8 cellular contexts compared by ENCODE assay signal in the genomic region with DNA sequence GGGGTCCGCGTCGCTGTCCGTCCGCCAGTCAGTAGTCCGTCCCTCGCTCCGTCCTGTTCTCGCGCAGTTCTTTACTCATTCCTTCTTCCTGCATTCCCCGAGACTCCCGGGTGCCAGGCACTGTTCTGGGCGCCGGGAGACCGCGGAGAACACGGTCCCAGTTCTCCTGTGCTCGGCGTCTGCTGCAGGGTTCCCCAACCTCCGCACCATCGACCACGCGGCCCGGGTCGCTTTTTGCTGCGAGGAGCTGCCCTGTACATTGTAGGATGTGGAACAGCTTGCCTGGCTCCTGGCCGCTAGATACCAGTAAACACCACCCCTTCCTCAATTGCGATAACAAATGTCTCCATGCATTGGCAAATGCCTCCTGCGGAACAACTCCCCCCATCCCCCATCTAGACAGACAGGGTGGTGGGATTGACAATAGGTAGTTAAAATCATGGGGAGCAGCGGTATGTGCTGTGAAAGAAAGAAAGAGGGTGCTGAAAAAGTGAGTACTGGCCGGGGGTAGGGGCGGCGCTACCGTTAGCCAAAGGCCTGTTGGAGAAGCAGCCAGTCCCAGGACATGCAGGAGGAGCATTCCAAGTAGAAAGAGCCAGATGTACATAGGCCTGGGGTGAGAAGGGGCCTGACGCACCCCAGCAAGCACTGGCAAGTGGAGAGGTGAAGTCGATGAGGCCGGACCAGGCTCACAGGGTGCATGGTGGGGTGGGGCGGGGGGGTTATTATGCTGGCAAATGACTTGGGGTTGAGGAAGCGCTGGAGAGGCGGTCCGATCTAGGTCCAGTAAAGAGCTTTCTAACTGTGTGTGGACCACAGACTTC. TPM values are rescaled to one million over a fixed set of nuclear protein-coding genes. Genes with fewer than 3 reads are reported as not detected.
DNase-seq lines count a peak whose midpoint lies in the region; ATAC-seq lines count a peak whose summit lies in the region.

No MANE protein-coding gene starts in this region.

- H3K36me3 ChIP-seq in SJCRH30 (peaks cover 10% of the 10 kb centered on the region), duodenal mucosa (ENCODE audit: control insufficient read depth in 1 of 2, insufficient read depth in 2 of 2, low read length in 2 of 2) (peaks cover 4 to 8% of the 10 kb centered on the region in 2 donors), muscle layer of duodenum (ENCODE audit: control insufficient read depth in 1 of 2, insufficient read depth in 2 of 2, low read length in 2 of 2) (peaks cover 3 to 5% of the 10 kb centered on the region in 2 donors)

- H3K4me1 Mint-ChIP-seq in activated CD4-positive, alpha-beta T cell treated with anti-CD3 and anti-CD28 coated beads for 36 hours = peaks cover 26% of the 10 kb centered on the region

- DNase-seq in activated CD4-positive, alpha-beta T cell treated with anti-CD3 and anti-CD28 coated beads for 36 hours = peak; percentile 34
- DNase-seq in activated CD4-positive, alpha-beta T cell treated with anti-CD3 and anti-CD28 coated beads for 4 hours = no peak
- no peak for DNase-seq in SJCRH30
- DNase-seq in NCI-H524 treated with DMSO at 0.1 percent for 48 hours (lab: John Stamatoyannopoulos, UW) = no peak
- no peak for DNase-seq in NCI-H2081 treated with DMSO at 0.1 percent for 48 hours (lab: John Stamatoyannopoulos, UW)

- H3K36me3 Mint-ChIP-seq in activated CD4-positive, alpha-beta T cell treated with anti-CD3 and anti-CD28 coated beads for 36 hours (ENCODE audit: low read depth) = peaks cover 46% of the 10 kb centered on the region

- H3K4me3 Mint-ChIP-seq in activated CD4-positive, alpha-beta T cell treated with anti-CD3 and anti-CD28 coated beads for 36 hours = peak overlapping the region; percentile 89

- H3K27ac Mint-ChIP-seq in activated CD4-positive, alpha-beta T cell treated with anti-CD3 and anti-CD28 coated beads for 36 hours = peak overlapping the region; percentile 94

- POLR2A ChIA-PET in activated CD4-positive, alpha-beta T cell treated with anti-CD3 and anti-CD28 coated beads for 36 hours (lab: Charles Lee) = interaction anchor here (0.5 to 1.6 kb wide), 37 partner anchors 10 to 850 kb away, joined by 3 to 19 read pairs (median 4); a partner anchor contains a TSS

- H3K4me3 ChIP-seq in SJCRH30 (peak overlapping the region; percentile 96), duodenal mucosa (ENCODE audit: low read depth in 1 of 2, low read length in 2 of 2) (peak overlapping the region; percentile 83 to 93), muscle layer of duodenum (ENCODE audit: low read depth in 1 of 2, low read length in 2 of 2) (peak overlapping the region; percentile 77 to 89)

- H3K9me3 ChIP-seq in SJCRH30 (replicated peaks) (no peaks in the 10 kb centered on the region), duodenal mucosa (ENCODE audit: control insufficient read depth in 1 of 2, low read length in 2 of 2) (no peaks in the 10 kb centered on the region), muscle layer of duodenum (ENCODE audit: control insufficient read depth in 1 of 2, low read length in 2 of 2) (no peaks in the 10 kb centered on the region)

- H3K27me3 ChIP-seq in SJCRH30 (no peaks in the 10 kb centered on the region), duodenal mucosa (ENCODE audit: control insufficient read depth in 1 of 2, insufficient read depth in 2 of 2, low read length in 2 of 2) (no peaks in the 10 kb centered on the region), muscle layer of duodenum (ENCODE audit: low read depth, low read length) (no peaks in the 10 kb centered on the region)

- no peaks in the 10 kb centered on the region for H3K9me3 Mint-ChIP-seq in activated CD4-positive, alpha-beta T cell treated with anti-CD3 and anti-CD28 coated beads for 36 hours (ENCODE audit: low read depth)

- H3K9ac ChIP-seq in duodenal mucosa (ENCODE audit: low read depth in 1 of 2, low read length in 2 of 2) = peak overlapping the region; percentile 85 to 86

- H3K4me1 ChIP-seq in SJCRH30 (peaks cover 15% of the 10 kb centered on the region), duodenal mucosa (ENCODE audit: control insufficient read depth in 1 of 2, insufficient read depth in 2 of 2, low read length in 2 of 2) (peaks cover 69 to 85% of the 10 kb centered on the region in 2 donors), muscle layer of duodenum (ENCODE audit: control insufficient read depth in 1 of 2, insufficient read depth in 2 of 2, low read length in 2 of 2) (peaks cover 21 to 79% of the 10 kb centered on the region in 2 donors)

- no peaks in the 10 kb centered on the region for H3K27me3 Mint-ChIP-seq in activated CD4-positive, alpha-beta T cell treated with anti-CD3 and anti-CD28 coated beads for 36 hours

- H3K27ac ChIP-seq in SJCRH30 (peak overlapping the region; percentile 44; the same call in 1 of the 2 replicates), duodenal mucosa (ENCODE audit: low read depth, low read length) (peak overlapping the region; percentile 56), muscle layer of duodenum (ENCODE audit: low read length) (peak overlapping the region; percentile 89)

- ATAC-seq in activated CD4-positive, alpha-beta T cell treated with anti-CD3 and anti-CD28 coated beads for 36 hours = no peak
- no peak for ATAC-seq in HG03469 (IDR thresholded peaks at IDR 0.05; ENCODE audit: unreplicated experiment)

- intact Hi-C loops in activated CD4-positive, alpha-beta T cell treated with anti-CD3 and anti-CD28 coated beads for 36 hours (cut with DNase I, micrococcal nuclease) = loop anchor here in 1 of 2 experiments (5.0 kb wide), 1 partner anchor 51 kb away; a partner anchor contains a TSS

- CTCF ChIA-PET in activated CD4-positive, alpha-beta T cell treated with anti-CD3 and anti-CD28 coated beads for 36 hours (lab: Charles Lee) = interaction anchor here (0.6 to 1.8 kb wide), 8 partner anchors 9 to 374 kb away, joined by 3 to 20 read pairs (median 7); a partner anchor contains a TSS

RNA-seq across cellular contexts. Expression of a gene that starts 0.7 kb away (rescaled TPM):
- 10 to 100 TPM; 70.7 to 93.7 TPM for total RNA-seq in activated CD4-positive, alpha-beta T cell treated with anti-CD3 and anti-CD28 coated beads for 36 hours
- total RNA-seq in SJCRH30 (2014; rRNA removed; shearing (Covaris generic)) = 34.5 and 35.9 TPM in 2 replicates

RNA-seq across cellular contexts. Expression of a gene that starts 7.8 kb away (rescaled TPM):
- under 1 TPM in 1 of 2 experiments, not detected in 1; 0.21 TPM for total RNA-seq in activated CD4-positive, alpha-beta T cell treated with anti-CD3 and anti-CD28 coated beads for 36 hours
- total RNA-seq in SJCRH30 (2014; rRNA removed; shearing (Covaris generic)) = 1.0 and 1.4 TPM in 2 replicates

RNA-seq across cellular contexts. Expression of a gene that starts 20.5 kb away (rescaled TPM):
- total RNA-seq in activated CD4-positive, alpha-beta T cell treated with anti-CD3 and anti-CD28 coated beads for 36 hours = 10 to 100 TPM; 64.3 to 71.2 TPM
- total RNA-seq in SJCRH30 (2014; rRNA removed; shearing (Covaris generic)) = 47.1 and 51.9 TPM in 2 replicates

RNA-seq across cellular contexts. Expression of a gene that starts 40.2 kb away (rescaled TPM):
- 1 to 10 TPM in 1 of 2 experiments, under 1 TPM in 1; 0.98 to 1.3 TPM for total RNA-seq in activated CD4-positive, alpha-beta T cell treated with anti-CD3 and anti-CD28 coated beads for 36 hours
- total RNA-seq in SJCRH30 (2014; rRNA removed; shearing (Covaris generic)) = 0.13 and 0.24 TPM in 2 replicates

RNA-seq across cellular contexts. Expression of a gene that starts 49.0 kb away (rescaled TPM):
- total RNA-seq in activated CD4-positive, alpha-beta T cell treated with anti-CD3 and anti-CD28 coated beads for 36 hours = 10 to 100 TPM; 61.3 to 76.1 TPM
- 28.8 and 32.8 TPM in 2 replicates for total RNA-seq in SJCRH30 (2014; rRNA removed; shearing (Covaris generic))
